In genomic region chr10:6140141-6140841, GRCh38 we compare ENCODE assay signal across 9 cellular contexts. TPM values are rescaled to one million over a fixed set of nuclear protein-coding genes. Genes with fewer than 3 reads are reported as not detected.
DNase-seq lines count a peak whose midpoint lies in the region; ATAC-seq and TF ChIP-seq lines count a peak whose summit lies in the region.
"Had no signal": no experiment of that assay in that cellular context is flagged by ENCODE, and none has a peak within 500 bp of the region (broad histone marks: within the 10 kb centered on the region; RNA-seq: fewer than 3 reads in every experiment).

No MANE protein-coding gene starts in this region.

- DNase-seq in SK-N-SH, result peak; percentile 31
- peak; percentile 42 to 50 for DNase-seq in SJCRH30
- peak; percentile 62 for DNase-seq in dermis blood vessel endothelial cell
- peak; percentile 65 for DNase-seq in stimulated activated CD8-positive, alpha-beta memory T cell treated with anti-CD3 and anti-CD28 coated beads, Interleukin-4, amount 100 ng/mL, for 48 hours
- DNase-seq in SK-N-DZ (ENCODE audit: low spot score), result no peak
- no peak for DNase-seq in heart right ventricle
- DNase-seq: WERI-Rb-1 had no signal

- TF ChIP-seq CTCF in SK-N-SH (IDR thresholded peaks at IDR 0.05) (no peak), heart right ventricle (IDR thresholded peaks at IDR 0.05) (no peak)

- ATAC-seq in SK-N-SH treated with all-trans-retinoic acid at 6 μM for 48 hours, result no peak
- no peak for ATAC-seq in GM21423 (IDR thresholded peaks at IDR 0.05; ENCODE audit: unreplicated experiment)
- no peak for ATAC-seq in heart right ventricle

- CTCF ChIA-PET in SK-N-SH (lab: Yijun Ruan, JAX), result interaction anchor here (0.9 to 1.1 kb wide), 2 partner anchors 12 to 15 kb away, joined by 3 to 4 read pairs; no protein-coding TSS in a partner anchor

- H3K4me2 ChIP-seq in SK-N-SH, result no peak overlapping the region

- H3F3A ChIP-seq in SK-N-SH (replicated peaks; ENCODE audit: insufficient read depth), result peaks cover 16% of the 10 kb centered on the region

- H4K20me1 ChIP-seq in SK-N-SH (ENCODE audit: insufficient read depth), result no peaks in the 10 kb centered on the region

- H3K9ac ChIP-seq in SK-N-SH, result no peak overlapping the region

- H2AFZ ChIP-seq in SK-N-SH (ENCODE audit: low read depth), result no peak overlapping the region

- TF ChIP-seq EP300 in SK-N-SH (IDR thresholded peaks at IDR 0.05; ENCODE audit: borderline replicate concordance in 1 of 2, low read depth in 1 of 2, low read length in 1 of 2), result no peak

- H3K4me1 ChIP-seq in SK-N-SH (ENCODE audit: control insufficient read depth in 1 of 2, insufficient read depth in 2 of 2, low read depth in 1 of 2, low read length in 1 of 2) (peaks cover 0 to 3% of the 10 kb centered on the region in 2 experiments; a peak in 2 of 4 replicates), SJCRH30 (peaks cover 6% of the 10 kb centered on the region; the same call in 1 of the 2 replicates), heart right ventricle (peaks cover 0 to 55% (median 7%) of the 10 kb centered on the region in 9 donors)

- H3K4me3 ChIP-seq in SK-N-SH (ENCODE audit: low read depth in 2 of 2, low read length in 1 of 2) (no peak overlapping the region), SJCRH30 (no peak overlapping the region; the same call in 1 of the 2 replicates), heart right ventricle (peak overlapping the region in 1 of 10 donors; percentile 46)

- H3K27ac ChIP-seq in SK-N-SH (ENCODE audit: low read depth in 2 of 2, low read length in 1 of 2), result no peak overlapping the region
- H3K27ac ChIP-seq in SJCRH30, result no peak overlapping the region
- H3K27ac ChIP-seq in heart right ventricle, result peak overlapping the region in 1 of 10 donors; percentile 77
- H3K27ac ChIP-seq: WERI-Rb-1 had no signal

- WGBS in SK-N-SH (ENCODE audit: low lambda C conversion rate), result 96% methylated on average over 15 of the region's 28 CpGs
- 77 to 83% methylated on average over 28 of the region's 28 CpGs for WGBS in heart right ventricle, 2 donors

- H3K9me3 ChIP-seq in SK-N-SH (no peaks in the 10 kb centered on the region), SJCRH30 (replicated peaks) (no peaks in the 10 kb centered on the region), heart right ventricle (no peaks in the 10 kb centered on the region)

- no peaks in the 10 kb centered on the region for H3K9me2 ChIP-seq in SK-N-SH

- no peaks in the 10 kb centered on the region for H3K79me2 ChIP-seq in SK-N-SH (ENCODE audit: insufficient read depth)

- no peak for TF ChIP-seq RAD21 in SK-N-SH (IDR thresholded peaks at IDR 0.05; ENCODE audit: low read length)

- H3K27me3 ChIP-seq in SK-N-SH (ENCODE audit: insufficient read depth) (no peaks in the 10 kb centered on the region; the same call in 1 of the 2 replicates), SJCRH30 (no peaks in the 10 kb centered on the region), heart right ventricle (peaks cover 0 to 36% (median 5%) of the 10 kb centered on the region in 7 donors)

- POLR2A ChIA-PET in SK-N-SH (lab: Yijun Ruan, JAX), result no interaction called here

- H3K36me3 ChIP-seq in SK-N-SH (replicated peaks in 1 of 2; ENCODE audit: control insufficient read depth in 1 of 2, insufficient read depth in 2 of 2, low read length in 1 of 2) (no peaks in the 10 kb centered on the region), SJCRH30 (no peaks in the 10 kb centered on the region), heart right ventricle (no peaks in the 10 kb centered on the region)
- H3K36me3 ChIP-seq: WERI-Rb-1 had no signal

- intact Hi-C loops in heart right ventricle (cut with DNase I), result loop anchor here in 2 of 10 donors (5.0 to 10.0 kb wide), 2 partner anchors 53 to 65 kb away; partner anchors contain the start of genes PFKFB3 (in 1 of the 2) and RBM17 (in 1 of the 2)

TF ChIP-seq in SK-N-SH, 30 proteins besides CTCF, POLR2A, EP300 and RAD21:
- TF ChIP-seq TAF1 (IDR thresholded peaks at IDR 0.05; ENCODE audit: borderline replicate concordance, low read depth, low read length) (no peak), GABPA (IDR thresholded peaks at IDR 0.05; ENCODE audit: low read depth) (no peak), SIN3A (IDR thresholded peaks at IDR 0.05; ENCODE audit: borderline replicate concordance, low read depth, low read length) (no peak), RFX5 (IDR thresholded peaks at IDR 0.05; ENCODE audit: low read length) (no peak), JUND (IDR thresholded peaks at IDR 0.05) (no peak), FOXJ3 (CRISPR knock-in tag; IDR thresholded peaks at IDR 0.05) (no peak), RCOR1 (IDR thresholded peaks at IDR 0.05; ENCODE audit: low read length) (no peak), MAX (IDR thresholded peaks at IDR 0.05; ENCODE audit: low read depth) (no peak), NFIC (IDR thresholded peaks at IDR 0.05; ENCODE audit: borderline replicate concordance) (no peak), SMC3 (IDR thresholded peaks at IDR 0.05; ENCODE audit: low read depth, low read length) (no peak), CHD2 (IDR thresholded peaks at IDR 0.05; ENCODE audit: low read length, partially characterized antibody) (no peak), EZH2phosphoT487 (IDR thresholded peaks at IDR 0.05; ENCODE audit: borderline replicate concordance, low read depth) (no peak), MEF2A (IDR thresholded peaks at IDR 0.05; ENCODE audit: borderline replicate concordance, low read depth) (no peak), TEAD4 (IDR thresholded peaks at IDR 0.05; ENCODE audit: borderline replicate concordance, insufficient read depth) (no peak)
- TF ChIP-seq, protein P1, sequence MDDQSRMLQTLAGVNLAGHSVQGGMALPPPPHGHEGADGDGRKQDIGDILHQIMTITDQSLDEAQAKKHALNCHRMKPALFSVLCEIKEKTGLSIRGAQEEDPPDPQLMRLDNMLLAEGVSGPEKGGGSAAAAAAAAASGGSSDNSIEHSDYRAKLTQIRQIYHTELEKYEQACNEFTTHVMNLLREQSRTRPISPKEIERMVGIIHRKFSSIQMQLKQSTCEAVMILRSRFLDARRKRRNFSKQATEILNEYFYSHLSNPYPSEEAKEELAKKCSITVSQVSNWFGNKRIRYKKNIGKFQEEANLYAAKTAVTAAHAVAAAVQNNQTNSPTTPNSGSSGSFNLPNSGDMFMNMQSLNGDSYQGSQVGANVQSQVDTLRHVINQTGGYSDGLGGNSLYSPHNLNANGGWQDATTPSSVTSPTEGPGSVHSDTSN (IDR thresholded peaks at IDR 0.05), result no peak
TF ChIP-seq in SK-N-SH: peak in this region for 0.

TF ChIP-seq in SK-N-SH treated with all-trans-retinoic acid at 6 μM for 48 hours, 23 proteins besides CTCF, POLR2A, EP300 and RAD21:
- TF ChIP-seq ZNF70 (CRISPR knock-in tag; IDR thresholded peaks at IDR 0.05) (no peak), OSR1 (CRISPR knock-in tag; IDR thresholded peaks at IDR 0.05) (no peak), TCF4 (CRISPR knock-in tag; IDR thresholded peaks at IDR 0.05; ENCODE audit: borderline replicate concordance) (no peak)

RNA-seq across cellular contexts. Expression of gene RBM17, which starts 51.5 kb away (rescaled TPM):
- polyA plus RNA-seq in SK-N-SH (2012; rRNA removed) (32.6 and 34.2 TPM in 2 replicates), heart right ventricle (100 to 1,000 TPM in 1 of 2 donors, 10 to 100 TPM in 1; 58.6 to 100 TPM)
- 25.2 and 25.9 TPM in 2 replicates for polyA plus RNA-seq in SK-N-SH (2012; cell fraction: cytosol; rRNA removed)
- polyA plus RNA-seq in SK-N-SH (2012; cell fraction: nucleus; rRNA removed), result 94.6 and 118 TPM in 2 replicates
- total RNA-seq in SJCRH30 (2014; rRNA removed; shearing (Covaris generic)), result 59.8 and 60.6 TPM in 2 replicates
- total RNA-seq in dermis blood vessel endothelial cell (65.3 and 67.9 TPM in 2 replicates), heart right ventricle (10 to 100 TPM; 53.4 to 93.2 (median 64.0) TPM)
- polyA plus RNA-seq in SK-N-DZ (2014; cell fraction: cytosol; rRNA removed), result 53.5 and 71.4 TPM in 2 replicates
- 213 and 282 TPM in 2 replicates for polyA plus RNA-seq in SK-N-DZ (2014; cell fraction: nucleus; rRNA removed)

Comparison
In these comparisons a context has a peak if more than half of its experiments do, and no peak if none do; other contexts are left out.
1. DNase-seq: peak in SK-N-SH (single experiment), SJCRH30 (2 of 2), dermis blood vessel endothelial cell (single experiment) and stimulated activated CD8-positive, alpha-beta memory T cell treated with anti-CD3 and anti-CD28 coated beads, Interleukin-4, amount 100 ng/mL, for 48 hours (single experiment); none in SK-N-DZ (single experiment) and heart right ventricle (0 of 2).